In the genomic region with DNA sequence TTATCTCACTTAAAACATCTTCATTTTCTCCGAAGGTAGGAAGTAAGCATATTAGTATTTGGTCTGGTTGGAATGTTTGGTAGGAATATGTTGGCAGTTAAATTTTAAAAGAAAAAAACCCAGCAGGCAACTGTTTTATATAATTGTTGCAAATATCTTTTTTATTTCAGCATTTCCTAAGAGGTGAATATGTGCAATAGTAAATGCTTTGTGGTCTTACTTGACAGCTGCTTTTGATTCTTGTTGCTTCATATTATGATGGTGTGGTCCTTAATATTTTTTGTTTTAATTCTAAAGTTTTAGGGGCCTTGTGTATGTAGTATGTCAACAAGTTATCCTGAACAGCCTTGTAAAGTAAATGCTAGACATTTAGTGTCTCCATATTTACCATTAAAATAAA, we compare ENCODE assay signal across 1 cellular context.
TF ChIP-seq lines count a peak whose summit lies in the region.

No MANE protein-coding gene starts in this region.

TF ChIP-seq in WTC11, 78 proteins besides CTCF, POLR2A, EP300 and RAD21:
- no peak for TF ChIP-seq ZNF121 (CRISPR knock-in tag; IDR thresholded peaks at IDR 0.05)
- no peak for TF ChIP-seq SMAD4 (CRISPR knock-in tag; IDR thresholded peaks at IDR 0.05)
- TF ChIP-seq AR (CRISPR knock-in tag; IDR thresholded peaks at IDR 0.05): no peak
- TF ChIP-seq ZNF671 (CRISPR knock-in tag; IDR thresholded peaks at IDR 0.05): no peak
- no peak for TF ChIP-seq SOX15 (CRISPR knock-in tag; IDR thresholded peaks at IDR 0.05)
- no peak for TF ChIP-seq HMGXB4 (CRISPR knock-in tag; IDR thresholded peaks at IDR 0.05)
- TF ChIP-seq CBFB (CRISPR knock-in tag; IDR thresholded peaks at IDR 0.05; ENCODE audit: low read depth): no peak
- TF ChIP-seq NFATC4 (CRISPR knock-in tag; IDR thresholded peaks at IDR 0.05): no peak
- no peak for TF ChIP-seq JUN (CRISPR knock-in tag; IDR thresholded peaks at IDR 0.05)
- TF ChIP-seq GTF2I (CRISPR knock-in tag; conservative IDR thresholded peaks at IDR 0.05): no peak
- no peak for TF ChIP-seq MXD4 (CRISPR knock-in tag; IDR thresholded peaks at IDR 0.05; ENCODE audit: borderline replicate concordance)
- TF ChIP-seq NR2C2 (CRISPR knock-in tag; IDR thresholded peaks at IDR 0.05): no peak
- no peak for TF ChIP-seq ATF3 (CRISPR knock-in tag; conservative IDR thresholded peaks at IDR 0.05)
- no peak for TF ChIP-seq ERG (CRISPR knock-in tag; IDR thresholded peaks at IDR 0.05)
- TF ChIP-seq, protein P1, sequence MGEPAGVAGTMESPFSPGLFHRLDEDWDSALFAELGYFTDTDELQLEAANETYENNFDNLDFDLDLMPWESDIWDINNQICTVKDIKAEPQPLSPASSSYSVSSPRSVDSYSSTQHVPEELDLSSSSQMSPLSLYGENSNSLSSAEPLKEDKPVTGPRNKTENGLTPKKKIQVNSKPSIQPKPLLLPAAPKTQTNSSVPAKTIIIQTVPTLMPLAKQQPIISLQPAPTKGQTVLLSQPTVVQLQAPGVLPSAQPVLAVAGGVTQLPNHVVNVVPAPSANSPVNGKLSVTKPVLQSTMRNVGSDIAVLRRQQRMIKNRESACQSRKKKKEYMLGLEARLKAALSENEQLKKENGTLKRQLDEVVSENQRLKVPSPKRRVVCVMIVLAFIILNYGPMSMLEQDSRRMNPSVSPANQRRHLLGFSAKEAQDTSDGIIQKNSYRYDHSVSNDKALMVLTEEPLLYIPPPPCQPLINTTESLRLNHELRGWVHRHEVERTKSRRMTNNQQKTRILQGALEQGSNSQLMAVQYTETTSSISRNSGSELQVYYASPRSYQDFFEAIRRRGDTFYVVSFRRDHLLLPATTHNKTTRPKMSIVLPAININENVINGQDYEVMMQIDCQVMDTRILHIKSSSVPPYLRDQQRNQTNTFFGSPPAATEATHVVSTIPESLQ (CRISPR knock-in tag; IDR thresholded peaks at IDR 0.05): no peak
